1 cellular context compared by ENCODE assay signal in genomic region chr2:110473059-110473358, GRCh38. TPM values are rescaled to one million over a fixed set of nuclear protein-coding genes. Genes with fewer than 3 reads are reported as not detected.
"Had no signal": no experiment of that assay in that cellular context is flagged by ENCODE, and none has a peak within 500 bp of the region (broad histone marks: within the 10 kb centered on the region; RNA-seq: fewer than 3 reads in every experiment).

No MANE protein-coding gene starts in this region.

RNA-seq across cellular contexts. Expression of gene LIMS4, which starts 0.4 kb away (rescaled TPM):
- total RNA-seq: H4 had no signal
